13 cellular contexts compared by ENCODE assay signal in the genomic region with DNA sequence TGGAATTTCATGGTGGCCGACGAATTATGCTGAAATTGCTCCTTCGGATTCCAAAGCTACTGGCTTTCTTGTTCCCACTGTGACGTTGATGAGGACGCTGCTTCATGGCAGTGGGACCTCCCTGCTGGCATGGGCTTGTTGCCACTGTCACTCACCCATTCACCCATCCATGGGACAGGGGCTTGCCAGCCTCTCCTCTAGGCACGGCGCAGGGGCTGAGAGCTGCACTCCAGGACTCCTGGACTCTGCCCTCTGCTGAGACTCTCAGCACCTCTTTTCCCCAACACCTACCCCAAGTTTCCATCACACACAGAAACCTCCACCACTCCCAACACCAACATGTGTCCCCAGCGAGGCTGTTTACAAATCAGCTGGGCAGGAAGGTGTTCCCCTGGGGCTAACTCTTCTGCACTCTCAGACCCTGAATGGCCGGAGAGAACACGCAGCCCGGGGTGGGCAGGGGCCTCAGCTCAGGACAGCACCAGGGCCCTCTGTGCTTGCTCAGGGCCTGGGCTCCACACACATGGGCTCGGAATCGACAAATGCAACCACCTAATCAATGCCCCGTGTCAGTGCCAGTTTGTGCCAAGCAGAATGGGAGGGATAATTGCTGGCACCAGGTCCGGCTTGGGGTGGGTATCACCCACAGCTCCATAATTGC. TPM values are rescaled to one million over a fixed set of nuclear protein-coding genes. Genes with fewer than 3 reads are reported as not detected.
DNase-seq lines count a peak whose midpoint lies in the region; ATAC-seq, FAIRE-seq and TF ChIP-seq lines count a peak whose summit lies in the region.
"Had no signal": no experiment of that assay in that cellular context is flagged by ENCODE, and none has a peak within 500 bp of the region (broad histone marks: within the 10 kb centered on the region; RNA-seq: fewer than 3 reads in every experiment).

No MANE protein-coding gene starts in this region.

- H4K20me1 ChIP-seq in H1 (replicated peaks in 1 of 2; ENCODE audit: control insufficient read depth in 1 of 2, insufficient read depth in 2 of 2, low read length in 2 of 2) = peaks cover 0 to 5% of the 10 kb centered on the region in 2 experiments

- ATAC-seq in Right ventricle myocardium superior (ENCODE audit: poor library complexity) = no peak
- ATAC-seq in T-helper 17 cell = no peak
- ATAC-seq in stimulated activated naive B cell treated with anti-CD40 and anti-IgM and Interleukin-4, amounts not matched to agents 10 μg/mL and 1 μg/mL and 100 μg/mL, for 72 hours (replicated peaks) = no peak
- no peak for ATAC-seq in GM21360 (IDR thresholded peaks at IDR 0.05; ENCODE audit: unreplicated experiment)
- ATAC-seq in aorta (ENCODE audit: low FRiP score) = no peak
- ATAC-seq: upper lobe of right lung had no signal

- no peak overlapping the region for H3K56ac ChIP-seq in H1 (replicated peaks; ENCODE audit: insufficient read length, low read depth, low read length)

- H3K4me2 ChIP-seq in H1 (ENCODE audit: insufficient read depth in 1 of 2, low read depth in 2 of 2, low read length in 2 of 2) = no peak overlapping the region
- H3K4me2 ChIP-seq: KMS-11 had no signal

- WGBS in H1 (ENCODE audit: extremely low coverage in 1 of 2, insufficient coverage in 1 of 2, insufficient read length in 1 of 2, insufficient replicate concordance in 2 of 2, low coverage in 1 of 2, low lambda C conversion rate in 2 of 2, missing lambda C conversion rate in 1 of 2), 2 experiments = 88% methylated on average over 15 of the region's 15 CpGs; no CpG with 5 or more reads in 1 of the 2 experiments
- 87% methylated on average over 15 of the region's 15 CpGs for WGBS in aorta, 2 donors

- H3K27me3 Mint-ChIP-seq in T-helper 17 cell = no peaks in the 10 kb centered on the region
- H3K27me3 Mint-ChIP-seq in stimulated activated naive B cell treated with anti-CD40 and anti-IgM and Interleukin-4, amounts not matched to agents 10 μg/mL and 1 μg/mL and 100 μg/mL, for 72 hours = no peaks in the 10 kb centered on the region

- H3K9ac ChIP-seq in H1 (replicated peaks in 1 of 4; ENCODE audit: extremely low read depth in 1 of 4, low read depth in 3 of 4, low read length in 3 of 4) = no peak overlapping the region
- H3K9ac ChIP-seq: KMS-11 had no signal

- peak overlapping the region; percentile 46; the same call in 1 of the 2 replicates for H2BK15ac ChIP-seq in H1 (ENCODE audit: low read length)

- H2BK12ac ChIP-seq in H1 (ENCODE audit: low read depth, low read length) = no peak overlapping the region

- H3K79me1 ChIP-seq in H1 (ENCODE audit: low read depth, low read length) = 0 out of 2 replicates have a peak, but pooled peaks cover 3% of the 10 kb centered on the region

- DNase-seq in Right ventricle myocardium superior (peak; percentile 10), right atrium auricular region (ENCODE audit: low spot score) (no peak), T-helper 17 cell (no peak), H1 (ENCODE audit: low read depth in 1 of 2, low spot score in 2 of 2) (no peak), erythroblast (lab: John Stamatoyannopoulos, UW) (no peak), aorta (no peak)
- no peak for DNase-seq in stimulated activated naive B cell treated with anti-CD40 and anti-IgM and Interleukin-4, amounts not matched to agents 10 μg/mL and 1 μg/mL and 100 μg/mL, for 72 hours
- DNase-seq: midbrain, NCI-H146, NCI-H446, upper lobe of right lung had no signal

- intact Hi-C loops in Right ventricle myocardium superior (cut with DNase I) (no loop called here), aorta (cut with DNase I) (no loop called here)

- H4K91ac ChIP-seq in H1 (replicated peaks; ENCODE audit: insufficient read length, low read length) = no peak overlapping the region

- H3K27ac Mint-ChIP-seq in T-helper 17 cell = peak overlapping the region; percentile 96
- peak overlapping the region; percentile 91 for H3K27ac Mint-ChIP-seq in stimulated activated naive B cell treated with anti-CD40 and anti-IgM and Interleukin-4, amounts not matched to agents 10 μg/mL and 1 μg/mL and 100 μg/mL, for 72 hours

- no peak overlapping the region for H3K4ac ChIP-seq in H1 (replicated peaks; ENCODE audit: insufficient read length, low read depth, low read length)

- TF ChIP-seq POLR2A in H1 (IDR thresholded peaks at IDR 0.05; ENCODE audit: control extremely low read depth in 1 of 2, low read depth in 2 of 2, low read length in 2 of 2) (no peak), erythroblast (IDR thresholded peaks at IDR 0.05; ENCODE audit: low read length) (no peak)

- no peaks in the 10 kb centered on the region for H3K27me3 ChIP-seq in right atrium auricular region
- H3K27me3 ChIP-seq in H1 (replicated peaks in 1 of 4; ENCODE audit: control insufficient read depth in 3 of 4, extremely low read depth in 1 of 4, insufficient read depth in 3 of 4, low read length in 3 of 4) = peaks cover 15 to 52% (median 42%) of the 10 kb centered on the region in 4 experiments
- H3K27me3 ChIP-seq in aorta (ENCODE audit: control insufficient read depth in 1 of 2, insufficient read depth in 2 of 2, low read length in 1 of 2) = no peaks in the 10 kb centered on the region

- peaks cover 61% of the 10 kb centered on the region for H3K4me1 Mint-ChIP-seq in T-helper 17 cell
- H3K4me1 Mint-ChIP-seq in stimulated activated naive B cell treated with anti-CD40 and anti-IgM and Interleukin-4, amounts not matched to agents 10 μg/mL and 1 μg/mL and 100 μg/mL, for 72 hours = peaks cover 58 to 95% of the 10 kb centered on the region in 2 donors

- H3K4me3 ChIP-seq in right atrium auricular region (no peak overlapping the region), H1 (ENCODE audit: extremely low read depth in 1 of 4, insufficient read depth in 2 of 4, low read depth in 3 of 4, low read length in 4 of 4) (no peak overlapping the region), aorta (ENCODE audit: low read length in 2 of 2) (no peak overlapping the region)

- TF ChIP-seq CTCF in right atrium auricular region (IDR thresholded peaks at IDR 0.05) (no peak), H1 (IDR thresholded peaks at IDR 0.05; ENCODE audit: control extremely low read depth in 1 of 3, insufficient read depth in 1 of 3, low read depth in 1 of 3, low read length in 3 of 3) (no peak)

- POLR2A ChIA-PET in H1 (lab: Charles Lee; ENCODE audit: partially characterized antibody) = interaction anchor here (1.1 kb wide), 1 partner anchor 10 kb away, joined by 4 read pairs; no protein-coding TSS in a partner anchor

- no peak overlapping the region for H3K14ac ChIP-seq in H1 (ENCODE audit: insufficient read length)

- H4K5ac ChIP-seq in H1 (ENCODE audit: insufficient read length, low read depth, low read length) = no peak overlapping the region

- H2AFZ ChIP-seq in H1 (ENCODE audit: low read length) = no peak overlapping the region

- no peak overlapping the region for H3K23ac ChIP-seq in H1 (ENCODE audit: insufficient read length)

- no peak for TF ChIP-seq RAD21 in H1 (IDR thresholded peaks at IDR 0.05 in 1 of 2, conservative IDR thresholded peaks at IDR 0.05 in 1 of 2; ENCODE audit: low read depth in 2 of 2, low read length in 2 of 2)

- H3K36me3 ChIP-seq in right atrium auricular region = no peaks in the 10 kb centered on the region
- H3K36me3 ChIP-seq in H1 (ENCODE audit: control insufficient read depth in 2 of 4, insufficient read depth in 4 of 4, low read length in 3 of 4) = no peaks in the 10 kb centered on the region
- H3K36me3 ChIP-seq in aorta (ENCODE audit: control insufficient read depth in 1 of 2, insufficient read depth in 2 of 2, low read length in 1 of 2) = no peaks in the 10 kb centered on the region
- H3K36me3 ChIP-seq: upper lobe of right lung had no signal

- no peak overlapping the region for H2BK20ac ChIP-seq in H1 (ENCODE audit: low read length)

- H3K9me3 ChIP-seq in right atrium auricular region (no peaks in the 10 kb centered on the region), T-helper 17 cell (ENCODE audit: control insufficient read depth, low read length, poor library complexity, severe bottlenecking) (no peaks in the 10 kb centered on the region), H1 (ENCODE audit: insufficient read depth in 2 of 2, low read depth in 1 of 2, low read length in 1 of 2) (no peaks in the 10 kb centered on the region), aorta (ENCODE audit: control insufficient read depth, low read length) (no peaks in the 10 kb centered on the region)
- H3K9me3 ChIP-seq: upper lobe of right lung had no signal

- TF ChIP-seq EP300 in H1 (IDR thresholded peaks at IDR 0.05; ENCODE audit: borderline replicate concordance in 1 of 2, low read depth in 2 of 2, low read length in 2 of 2) = no peak

- no peaks in the 10 kb centered on the region for H3K4me1 ChIP-seq in right atrium auricular region
- peaks cover 0 to 14% (median 10%) of the 10 kb centered on the region in 4 experiments; a peak in 6 of 7 replicates for H3K4me1 ChIP-seq in H1 (replicated peaks in 1 of 4; ENCODE audit: control insufficient read depth in 3 of 4, insufficient read depth in 4 of 4, low read length in 3 of 4)
- H3K4me1 ChIP-seq in aorta (ENCODE audit: control insufficient read depth in 1 of 2, insufficient read depth in 2 of 2, low read length in 2 of 2) = no peaks in the 10 kb centered on the region

- no peaks in the 10 kb centered on the region for H3K79me2 ChIP-seq in H1 (ENCODE audit: control insufficient read depth in 1 of 2, insufficient read depth in 2 of 2, low read length in 2 of 2)

- no peaks in the 10 kb centered on the region for H3K9me3 Mint-ChIP-seq in stimulated activated naive B cell treated with anti-CD40 and anti-IgM and Interleukin-4, amounts not matched to agents 10 μg/mL and 1 μg/mL and 100 μg/mL, for 72 hours

- FAIRE-seq in H1 (lab: Jason Lieb, UNC) = no peak

- H2BK5ac ChIP-seq in H1 (ENCODE audit: low read depth, low read length) = no peak overlapping the region

- H3K27ac ChIP-seq in right atrium auricular region (no peak overlapping the region), H1 (ENCODE audit: low read depth, low read length) (no peak overlapping the region), aorta (ENCODE audit: low read depth in 1 of 2, low read length in 2 of 2) (no peak overlapping the region)
- H3K27ac ChIP-seq: KMS-11, upper lobe of right lung had no signal

- H3K23me2 ChIP-seq in H1 (ENCODE audit: low read depth, low read length) = peaks cover 8% of the 10 kb centered on the region

- H4K8ac ChIP-seq in H1 (ENCODE audit: extremely low read depth, insufficient read depth, low read length) = no peak overlapping the region

- peak overlapping the region; percentile 100 for H3K4me3 Mint-ChIP-seq in T-helper 17 cell
- H3K4me3 Mint-ChIP-seq in stimulated activated naive B cell treated with anti-CD40 and anti-IgM and Interleukin-4, amounts not matched to agents 10 μg/mL and 1 μg/mL and 100 μg/mL, for 72 hours = peak overlapping the region; percentile 20 to 75

- no peak overlapping the region for H3K18ac ChIP-seq in H1 (ENCODE audit: extremely low read depth, low read length)

- H2BK120ac ChIP-seq in H1 (replicated peaks; ENCODE audit: low read depth, low read length) = no peak overlapping the region

- H3K36me3 Mint-ChIP-seq in T-helper 17 cell (ENCODE audit: low read depth) = peaks cover 4% of the 10 kb centered on the region
- peaks cover 17 to 45% of the 10 kb centered on the region in 2 donors for H3K36me3 Mint-ChIP-seq in stimulated activated naive B cell treated with anti-CD40 and anti-IgM and Interleukin-4, amounts not matched to agents 10 μg/mL and 1 μg/mL and 100 μg/mL, for 72 hours

- H2AK5ac ChIP-seq in H1 (ENCODE audit: low read depth, low read length) = no peak overlapping the region

- CTCF ChIA-PET in H1 (lab: Charles Lee; ENCODE audit: partially characterized antibody) = interaction anchor here (0.5 to 2.0 kb wide), 7 partner anchors 9 to 373 kb away, joined by 3 to 6 read pairs (median 4); no protein-coding TSS in a partner anchor

RNA-seq across cellular contexts. Expression of gene ITGB2, which starts 3.1 kb away (rescaled TPM):
- total RNA-seq in Right ventricle myocardium superior = 23.8 TPM
- total RNA-seq in right atrium auricular region = 10 to 100 TPM; 16.7 to 63.6 TPM
- 100 to 1,000 TPM; 248 to 359 TPM for total RNA-seq in T-helper 17 cell
- 0.24 and 0.36 TPM in 2 replicates for total RNA-seq in H1 (2021; fragmentation: NEBNext Ultra II Directional; extraction: Animal tissue kit (Norgen Biotek cat#: 25700))
- polyA plus RNA-seq in H1 (2011; rRNA removed) = 0.63 and 0.89 TPM in 2 replicates
- polyA plus RNA-seq in H1 (2011; cell fraction: cytosol; rRNA removed) = 0.76 TPM
- 1.6 TPM for polyA plus RNA-seq in H1 (2011; cell fraction: nucleus; rRNA removed)
- polyA plus RNA-seq in H1 (2012, experiment 1 of 2) = 0.40 to 0.58 TPM (median 0.48 TPM) in 4 replicates
- polyA plus RNA-seq in H1 (2012, experiment 2 of 2) = 0.49 TPM
- polyA plus RNA-seq in H1 (2013, experiment 1 of 2) = 0.26 TPM
- polyA plus RNA-seq in H1 (2013, experiment 2 of 2) = 0.52 TPM
- polyA minus RNA-seq in H1 (2011; rRNA and poly(A)+ RNA removed) = 0.25 and 0.27 TPM in 2 replicates
- not detected for polyA minus RNA-seq in H1 (2011; cell fraction: cytosol; rRNA and poly(A)+ RNA removed)
- polyA minus RNA-seq in H1 (2011; cell fraction: nucleus; rRNA and poly(A)+ RNA removed) = 0.70 TPM
- total RNA-seq in aorta = 100 to 1,000 TPM in 1 of 2 donors, 10 to 100 TPM in 1; 65.5 to 110 TPM
- polyA plus RNA-seq in aorta = 10 to 100 TPM in 1 of 2 donors, 1 to 10 TPM in 1; 6.7 to 48.5 TPM

RNA-seq across cellular contexts. Expression of gene SLX9, which starts 22.3 kb away (rescaled TPM):
- 77.4 TPM for total RNA-seq in Right ventricle myocardium superior
- 10 to 100 TPM; 15.9 to 18.8 TPM for total RNA-seq in right atrium auricular region
- total RNA-seq in T-helper 17 cell = 10 to 100 TPM; 14.0 to 15.4 TPM
- total RNA-seq in H1 (2021; fragmentation: NEBNext Ultra II Directional; extraction: Animal tissue kit (Norgen Biotek cat#: 25700)) = 57.3 and 64.1 TPM in 2 replicates
- polyA plus RNA-seq in H1 (2011; rRNA removed) = 17.7 and 34.6 TPM in 2 replicates
- polyA plus RNA-seq in H1 (2011; cell fraction: cytosol; rRNA removed) = 43.7 TPM
- 28.5 TPM for polyA plus RNA-seq in H1 (2011; cell fraction: nucleus; rRNA removed)
- polyA plus RNA-seq in H1 (2012, experiment 1 of 2) = 20.8 to 42.4 TPM (median 39.1 TPM) in 4 replicates
- polyA plus RNA-seq in H1 (2012, experiment 2 of 2) = 28.1 TPM
- polyA plus RNA-seq in H1 (2013, experiment 1 of 2) = 28.3 TPM
- 30.5 TPM for polyA plus RNA-seq in H1 (2013, experiment 2 of 2)
- 5.9 and 6.3 TPM in 2 replicates for polyA minus RNA-seq in H1 (2011; rRNA and poly(A)+ RNA removed)
- 28.0 TPM for polyA minus RNA-seq in H1 (2011; cell fraction: cytosol; rRNA and poly(A)+ RNA removed)
- 8.6 TPM for polyA minus RNA-seq in H1 (2011; cell fraction: nucleus; rRNA and poly(A)+ RNA removed)
- total RNA-seq in aorta = 10 to 100 TPM; 21.5 to 29.6 TPM
- polyA plus RNA-seq in aorta = 10 to 100 TPM; 17.3 to 19.2 TPM

RNA-seq across cellular contexts. Expression of gene PTTG1IP, which starts 44.1 kb away (rescaled TPM):
- total RNA-seq in Right ventricle myocardium superior (133 TPM), right atrium auricular region (100 to 1,000 TPM; 284 to 303 TPM), T-helper 17 cell (100 to 1,000 TPM in 1 of 2 donors, 10 to 100 TPM in 1; 98.4 to 123 TPM), aorta (100 to 1,000 TPM; 268 to 271 TPM)
- 124 and 130 TPM in 2 replicates for total RNA-seq in H1 (2021; fragmentation: NEBNext Ultra II Directional; extraction: Animal tissue kit (Norgen Biotek cat#: 25700))
- polyA plus RNA-seq in H1 (2011; rRNA removed) (88.9 and 90.8 TPM in 2 replicates), aorta (100 to 1,000 TPM; 103 to 191 TPM)
- polyA plus RNA-seq in H1 (2011; cell fraction: cytosol; rRNA removed) = 98.5 TPM
- polyA plus RNA-seq in H1 (2011; cell fraction: nucleus; rRNA removed) = 76.0 TPM
- 76.4 to 95.3 TPM (median 87.0 TPM) in 4 replicates for polyA plus RNA-seq in H1 (2012, experiment 1 of 2)
- 117 TPM for polyA plus RNA-seq in H1 (2012, experiment 2 of 2)
- 140 TPM for polyA plus RNA-seq in H1 (2013, experiment 1 of 2)
- polyA plus RNA-seq in H1 (2013, experiment 2 of 2) = 172 TPM
- polyA minus RNA-seq in H1 (2011; rRNA and poly(A)+ RNA removed) = 63.7 and 69.2 TPM in 2 replicates
- polyA minus RNA-seq in H1 (2011; cell fraction: cytosol; rRNA and poly(A)+ RNA removed) = 110 TPM
- 39.1 TPM for polyA minus RNA-seq in H1 (2011; cell fraction: nucleus; rRNA and poly(A)+ RNA removed)

Comparison
In these comparisons a context has a peak if more than half of its experiments do, and no peak if none do; other contexts are left out.
1. RNA of gene ITGB2, which starts 3.1 kb away (total RNA-seq): 248 to 359 TPM in T-helper 17 cell, 65.5 to 110 TPM in aorta, 16.7 to 63.6 TPM in right atrium auricular region and 23.8 TPM in Right ventricle myocardium superior (single experiment); 0.24 to 0.36 TPM in H1; every median in the first group is over 10 times any median in the second.